ENCODE assay signal across 7 cellular contexts in the genomic region with DNA sequence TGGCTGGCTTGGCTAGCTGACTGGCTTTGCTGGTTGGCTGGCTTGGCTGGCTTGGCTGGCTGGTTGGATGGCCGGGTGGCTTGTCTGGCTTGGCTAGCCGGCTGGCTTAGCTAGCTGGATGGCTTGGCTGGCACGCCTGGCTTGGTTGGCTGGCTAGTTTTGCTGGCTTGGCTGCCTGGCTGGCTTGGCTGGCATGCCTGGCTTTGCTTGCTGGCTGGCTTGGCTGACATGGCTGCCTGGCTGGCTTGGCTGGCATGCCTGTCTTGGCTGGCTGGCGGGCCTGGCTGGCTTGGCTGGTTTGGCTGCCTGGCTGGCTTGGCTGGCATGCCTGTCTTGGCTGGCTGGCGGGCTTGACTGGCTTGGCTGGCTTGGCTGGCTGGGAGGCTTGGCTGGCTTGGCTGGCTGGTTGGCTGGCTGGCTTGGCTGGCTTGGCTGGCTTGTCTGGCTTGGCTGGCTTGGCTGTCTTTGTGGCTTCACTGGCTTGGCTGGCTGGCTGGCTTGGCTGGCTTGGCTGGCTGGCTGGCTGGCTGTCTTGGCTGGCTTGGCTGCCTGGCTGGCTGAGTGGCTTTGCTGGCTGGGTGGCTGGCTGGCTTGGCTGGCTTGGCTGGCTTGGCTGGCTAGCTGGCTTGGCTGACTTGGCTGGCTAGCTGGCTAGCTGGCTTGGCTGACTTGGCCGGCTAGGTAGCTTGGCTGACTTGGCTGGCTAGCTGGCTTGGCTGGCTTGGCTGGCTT.
DNase-seq lines count a peak whose midpoint lies in the region; ATAC-seq and TF ChIP-seq lines count a peak whose summit lies in the region.
"Not testable (repeated sequence)": the region's sequence is repeated elsewhere in the genome, so short reads cannot be mapped to it uniquely, and the experiment has no call there.

No MANE protein-coding gene starts in this region.

- not testable (repeated sequence) for H3K27ac ChIP-seq in lung (ENCODE audit: low read depth in 1 of 2, low read length in 1 of 2); suprapubic skin

- not testable (repeated sequence) for H3K4me3 Mint-ChIP-seq in CD14-positive monocyte; osteocyte (ENCODE audit: unreplicated experiment)

- H3K4me1 ChIP-seq in lung (ENCODE audit: control insufficient read depth in 2 of 2, insufficient read depth in 2 of 2, low read length in 2 of 2); suprapubic skin: not testable (repeated sequence)

- H3K27me3 Mint-ChIP-seq in CD14-positive monocyte (ENCODE audit: low read depth in 3 of 3); osteocyte (ENCODE audit: unreplicated experiment): not testable (repeated sequence)

- H3K9me3 Mint-ChIP-seq in CD14-positive monocyte = peaks cover 0 to 54% (median 35%) of the 10 kb centered on the region in 7 donors
- not testable (repeated sequence) for H3K9me3 Mint-ChIP-seq in osteocyte (ENCODE audit: unreplicated experiment)

- DNase-seq in CD14-positive monocyte (ENCODE audit: low spot score) = peak; percentile 56
- DNase-seq in activated effector memory CD4-positive, alpha-beta T cell treated with anti-CD3 and anti-CD28 coated beads, Interleukin-2, amount 50 U/mL, for 16 hours = peak; percentile 67
- peak; percentile 50 for DNase-seq in Right ventricle myocardium superior
- peak; percentile 44 for DNase-seq in islet precursor cell
- peak; percentile 27 for DNase-seq in lung (ENCODE audit: low spot score)
- DNase-seq in osteocyte (ENCODE audit: extremely low spot score, unreplicated experiment) = peak; percentile 86
- DNase-seq in suprapubic skin (ENCODE audit: low spot score in 2 of 2) = peak; percentile 69 to 80

- not testable (repeated sequence) for ATAC-seq in Right ventricle myocardium superior (ENCODE audit: poor library complexity); lung (ENCODE audit: insufficient read depth, low FRiP score)

- WGBS in lung, 2 donors = 90 to 91% methylated on average over 5 to 6 of the region's 6 CpGs
- 55% methylated on average over 2 of the region's 6 CpGs for WGBS in suprapubic skin

- H3K9me3 ChIP-seq in lung (ENCODE audit: control insufficient read depth in 2 of 2, insufficient read depth in 1 of 2, low read length in 1 of 2) = not testable (repeated sequence)
- peaks cover 16% of the 10 kb centered on the region for H3K9me3 ChIP-seq in suprapubic skin

- intact Hi-C loops in CD14-positive monocyte (cut with micrococcal nuclease); Right ventricle myocardium superior (cut with DNase I): not testable (repeated sequence)

- not testable (repeated sequence) for H3K27me3 ChIP-seq in lung (ENCODE audit: control insufficient read depth, insufficient read depth); suprapubic skin

- H3K36me3 ChIP-seq in lung (ENCODE audit: control insufficient read depth in 2 of 2, insufficient read depth in 2 of 2, low read length in 2 of 2); suprapubic skin: not testable (repeated sequence)

- TF ChIP-seq POLR2A in suprapubic skin (IDR thresholded peaks at IDR 0.05) = not testable (repeated sequence)

- H3K27ac Mint-ChIP-seq in CD14-positive monocyte; osteocyte (ENCODE audit: unreplicated experiment): not testable (repeated sequence)

- TF ChIP-seq CTCF in CD14-positive monocyte (IDR thresholded peaks at IDR 0.05); lung (IDR thresholded peaks at IDR 0.05; ENCODE audit: control extremely low read depth, extremely low read depth); osteocyte (IDR thresholded peaks at IDR 0.05); suprapubic skin (IDR thresholded peaks at IDR 0.05): not testable (repeated sequence)

- not testable (repeated sequence) for H3K4me3 ChIP-seq in lung, suprapubic skin

- TF ChIP-seq EP300 in suprapubic skin (IDR thresholded peaks at IDR 0.05) = not testable (repeated sequence)

- not testable (repeated sequence) for H3K36me3 Mint-ChIP-seq in CD14-positive monocyte; osteocyte (ENCODE audit: unreplicated experiment)

- H3K4me1 Mint-ChIP-seq in CD14-positive monocyte; osteocyte (ENCODE audit: unreplicated experiment): not testable (repeated sequence)

Comparison
In these comparisons a context has a peak if more than half of its experiments do, and no peak if none do; other contexts are left out.
1. DNase-seq: peak in every context shown above with its lines; median percentile 86 in osteocyte; 74 in suprapubic skin; 67 in activated effector memory CD4-positive, alpha-beta T cell treated with anti-CD3 and anti-CD28 coated beads, Interleukin-2, amount 50 U/mL, for 16 hours; 56 in CD14-positive monocyte; 50 in Right ventricle myocardium superior; 44 in islet precursor cell; 27 in lung.